ENCODE assay signal across 1 cellular context in genomic region chr4:6720202-6720699, GRCh38.
A peak's percentile ranks its signal among the peaks of the same experiment; 100 is the strongest.
TF ChIP-seq lines count a peak whose summit lies in the region.

No MANE protein-coding gene starts in this region.

TF ChIP-seq in K562, 482 proteins besides CTCF, POLR2A, EP300 and RAD21 (continued from another document):
- TF ChIP-seq ZNF592 (IDR thresholded peaks at IDR 0.05) = 0 out of 2 replicates have a peak, but pooled peaks have one; percentile 57
- TF ChIP-seq MAX (CRISPR knock-in tag; IDR thresholded peaks at IDR 0.05) = no peak
- TF ChIP-seq ZNF407 (IDR thresholded peaks at IDR 0.05; ENCODE audit: low read depth) = no peak
- no peak for TF ChIP-seq MTA2 (IDR thresholded peaks at IDR 0.05; ENCODE audit: low read depth)
- TF ChIP-seq ARNT (IDR thresholded peaks at IDR 0.05) = 0 out of 4 replicates have a peak, but pooled peaks of 1 of the 2 experiments have one; percentile 18
- TF ChIP-seq PHF21A (IDR thresholded peaks at IDR 0.05; ENCODE audit: borderline replicate concordance, low read depth) = no peak
- no peak for TF ChIP-seq RFX1 (IDR thresholded peaks at IDR 0.05)
- TF ChIP-seq CXXC5 (CRISPR knock-in tag; IDR thresholded peaks at IDR 0.05) = 0 out of 2 replicates have a peak, but pooled peaks have one; percentile 41
